ENCODE assay signal across 15 cellular contexts in genomic region chr20:31476313-31476623, GRCh38. TPM values are rescaled to one million over a fixed set of nuclear protein-coding genes. Genes with fewer than 3 reads are reported as not detected.
DNase-seq lines count a peak whose midpoint lies in the region; ATAC-seq and TF ChIP-seq lines count a peak whose summit lies in the region.
"Had no signal": no experiment of that assay in that cellular context is flagged by ENCODE, and none has a peak within 500 bp of the region (broad histone marks: within the 10 kb centered on the region; RNA-seq: fewer than 3 reads in every experiment).

No MANE protein-coding gene starts in this region.

- TF ChIP-seq POLR2A in suprapubic skin (IDR thresholded peaks at IDR 0.05), result no peak

- H3K9me3 ChIP-seq in HEK293 (ENCODE audit: control insufficient read depth, insufficient read depth, low read depth, low read length) (no peaks in the 10 kb centered on the region), iPS-15b (ENCODE audit: control insufficient read depth, insufficient read depth, low read length) (no peaks in the 10 kb centered on the region), suprapubic skin (no peaks in the 10 kb centered on the region)

- TF ChIP-seq CTCF in HEK293 (tag by site-specific recombination; IDR thresholded peaks at IDR 0.05), result no peak
- no peak for TF ChIP-seq CTCF in suprapubic skin (IDR thresholded peaks at IDR 0.05)

- peaks cover 58% of the 10 kb centered on the region for H3K27me3 ChIP-seq in iPS-15b (ENCODE audit: control insufficient read depth, insufficient read depth, low read length)
- peaks cover 16% of the 10 kb centered on the region for H3K27me3 ChIP-seq in suprapubic skin

- no peak for ATAC-seq in GM18873 (IDR thresholded peaks at IDR 0.05; ENCODE audit: low FRiP score, unreplicated experiment)

- H3K36me3 ChIP-seq in HEK293 (ENCODE audit: control insufficient read depth in 2 of 2, insufficient read depth in 1 of 2, low read length in 2 of 2), result no peaks in the 10 kb centered on the region
- no peaks in the 10 kb centered on the region for H3K36me3 ChIP-seq in iPS-15b (ENCODE audit: control insufficient read depth, insufficient read depth, low read length)
- H3K36me3 ChIP-seq in suprapubic skin, result no peaks in the 10 kb centered on the region
- H3K36me3 ChIP-seq: BLaER1 treated with 17β-estradiol and CSF1 and Interleukin-3, amounts not matched to agents 10 nM and 100 nM had no signal

- CTCF ChIA-PET in HEK293 (lab: Yijun Ruan, JAX), result no interaction called here

- POLR2A ChIA-PET in HEK293 (lab: Yijun Ruan, JAX), result no interaction called here

- H3K4me1 ChIP-seq in HEK293 (ENCODE audit: control insufficient read depth, insufficient read depth, low read length), result no peaks in the 10 kb centered on the region
- H3K4me1 ChIP-seq in iPS-15b (ENCODE audit: control insufficient read depth, insufficient read depth, low read length), result peaks cover 4% of the 10 kb centered on the region
- peaks cover 24% of the 10 kb centered on the region for H3K4me1 ChIP-seq in suprapubic skin

- WGBS in suprapubic skin, result 71% methylated on average over 6 of the region's 6 CpGs

- no peak overlapping the region for H3K9ac ChIP-seq in iPS-15b (ENCODE audit: low read depth, low read length)
- H3K9ac ChIP-seq: BLaER1 treated with 17β-estradiol and CSF1 and Interleukin-3, amounts not matched to agents 10 nM and 100 nM had no signal

- H3K4me3 ChIP-seq in HEK293 (ENCODE audit: low read depth, low read length), result no peak overlapping the region
- H3K4me3 ChIP-seq in iPS-15b (ENCODE audit: low read depth, low read length), result peak overlapping the region; percentile 69
- H3K4me3 ChIP-seq in suprapubic skin, result peak overlapping the region; percentile 52
- H3K4me3 ChIP-seq: BLaER1 treated with 17β-estradiol and CSF1 and Interleukin-3, amounts not matched to agents 10 nM and 100 nM had no signal

- DNase-seq in NCI-H2227 (lab: John Stamatoyannopoulos, UW; ENCODE audit: unreplicated experiment) (peak; percentile 14), NCI-H2227 treated with DMSO at 0.1 percent for 48 hours (lab: John Stamatoyannopoulos, UW) (no peak), suprapubic skin (ENCODE audit: low spot score in 2 of 2) (no peak), cerebellum (ENCODE audit: low spot score) (no peak), NCI-H1092 (lab: John Stamatoyannopoulos, UW) (no peak)
- DNase-seq: H9, MV-4-11, NCI-H1436 treated with DMSO at 0.1 percent for 48 hours, NCI-H2081 treated with DMSO at 0.1 percent for 48 hours had no signal

- no peak for TF ChIP-seq EP300 in suprapubic skin (IDR thresholded peaks at IDR 0.05)

- H3K27ac ChIP-seq in HEK293 (ENCODE audit: extremely low read depth, low read depth, low read length) (no peak overlapping the region), suprapubic skin (no peak overlapping the region)
- H3K27ac ChIP-seq: BLaER1 treated with 17β-estradiol and CSF1 and Interleukin-3, amounts not matched to agents 10 nM and 100 nM had no signal

TF ChIP-seq in HEK293, 187 proteins besides CTCF, POLR2A, EP300 and RAD21:
- TF ChIP-seq ZNF677 (tag by site-specific recombination; IDR thresholded peaks at IDR 0.05), result no peak
- TF ChIP-seq ZNF660 (tag by site-specific recombination; IDR thresholded peaks at IDR 0.05), result no peak
- no peak for TF ChIP-seq ZNF624 (tag by site-specific recombination; IDR thresholded peaks at IDR 0.05)
- 0 out of 2 replicates have a peak, but pooled peaks have one; percentile 28 for TF ChIP-seq PRDM10 (tag by site-specific recombination; IDR thresholded peaks at IDR 0.05)

RNA-seq across cellular contexts. Expression of gene REM1, which starts 1.2 kb away (rescaled TPM):
- total RNA-seq in suprapubic skin (1 to 10 TPM in 1 of 4 donors, under 1 TPM in 2, not detected in 1; 0.57 to 2.3 (median 0.64) TPM), cerebellum (not detected)
- total RNA-seq: A172, H9, LHCN-M2 had no signal

RNA-seq across cellular contexts. Expression of gene DEFB124, which starts 1.3 kb away (rescaled TPM):
- total RNA-seq in suprapubic skin (not detected), cerebellum (not detected)
- total RNA-seq: A172, H9, LHCN-M2 had no signal

RNA-seq across cellular contexts. Expression of gene DEFB123, which starts 35.8 kb away (rescaled TPM):
- not detected for total RNA-seq in suprapubic skin
- total RNA-seq in cerebellum, result not detected
- total RNA-seq: A172, H9, LHCN-M2 had no signal

RNA-seq across cellular contexts. Expression of gene HM13, which starts 38.0 kb away (rescaled TPM):
- 10 to 100 TPM; 44.3 to 59.7 (median 54.4) TPM for total RNA-seq in suprapubic skin
- total RNA-seq in cerebellum, result 43.7 TPM
